In the genomic region with DNA sequence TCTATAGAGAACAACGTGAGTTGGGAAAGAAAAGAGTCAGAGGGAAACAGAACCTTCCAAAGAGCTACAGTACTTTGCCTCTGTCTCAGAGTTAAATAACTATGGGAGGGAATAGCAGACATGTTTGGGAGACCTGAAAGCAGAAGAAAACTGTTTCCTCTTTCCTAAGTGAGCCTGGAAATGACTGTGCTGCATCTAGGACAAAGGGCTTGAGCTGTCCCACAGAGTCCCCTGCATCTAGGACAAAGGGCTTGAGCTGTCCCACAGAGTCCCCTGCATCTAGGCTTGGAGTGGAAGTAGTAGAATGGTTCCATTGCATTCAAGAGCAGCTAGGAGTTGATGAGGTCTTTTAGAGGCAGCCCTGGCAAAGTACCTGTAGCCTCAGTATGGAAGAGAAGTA, we compare ENCODE assay signal across 17 cellular contexts.
DNase-seq lines count a peak whose midpoint lies in the region; ATAC-seq, FAIRE-seq and TF ChIP-seq lines count a peak whose summit lies in the region.
"Had no signal": no experiment of that assay in that cellular context is flagged by ENCODE, and none has a peak within 500 bp of the region (broad histone marks: within the 10 kb centered on the region; RNA-seq: fewer than 3 reads in every experiment).

No MANE protein-coding gene starts in this region.

- H3K27ac Mint-ChIP-seq in MCF 10A (ENCODE audit: low read depth, unreplicated experiment): no peak overlapping the region
- H3K27ac Mint-ChIP-seq: CD4-positive, CD25-positive, alpha-beta regulatory T cell; HFFc6 had no signal

- H3K9me3 ChIP-seq in mammary epithelial cell (replicated peaks; ENCODE audit: insufficient read depth, low read length): no peaks in the 10 kb centered on the region
- peaks cover 19% of the 10 kb centered on the region; the same call in 1 of the 2 replicates for H3K9me3 ChIP-seq in Panc1 (ENCODE audit: control insufficient read depth, insufficient read depth, low read depth, low read length)
- H3K9me3 ChIP-seq in keratinocyte (ENCODE audit: control insufficient read depth, low read depth, low read length): no peaks in the 10 kb centered on the region
- no peaks in the 10 kb centered on the region for H3K9me3 ChIP-seq in upper lobe of left lung

- dilution Hi-C loops in mammary epithelial cell (cut with HindIII; ENCODE audit: low sequenced_read_pairs) (no loop called here), keratinocyte (cut with MboI; ENCODE audit: extremely low pct_ligation_motif_present, low sequenced_read_pairs) (no loop called here)

- H3K4me3 ChIP-seq in mammary epithelial cell (replicated peaks in 1 of 3; ENCODE audit: insufficient read depth in 1 of 3, low read depth in 2 of 3, low read length in 3 of 3) (no peak overlapping the region), Panc1 (ENCODE audit: low read depth in 2 of 2, low read length in 2 of 2) (no peak overlapping the region), keratinocyte (ENCODE audit: control insufficient read depth in 2 of 3, extremely low read depth in 1 of 3, insufficient read depth in 2 of 3, low read depth in 1 of 3, low read length in 3 of 3) (no peak overlapping the region), upper lobe of left lung (no peak overlapping the region)

- no peak for TF ChIP-seq POLR2A in upper lobe of left lung (IDR thresholded peaks at IDR 0.05)

- H3K27me3 Mint-ChIP-seq in MCF 10A (ENCODE audit: insufficient read depth, unreplicated experiment): no peaks in the 10 kb centered on the region
- H3K27me3 Mint-ChIP-seq: CD4-positive, CD25-positive, alpha-beta regulatory T cell had no signal

- TF ChIP-seq CTCF in mammary epithelial cell (conservative IDR thresholded peaks at IDR 0.05 in 1 of 2, IDR thresholded peaks at IDR 0.05 in 1 of 2; ENCODE audit: extremely low read depth in 1 of 2, insufficient read depth in 1 of 2, low read depth in 1 of 2, low read length in 2 of 2) (no peak), MCF 10A (IDR thresholded peaks at IDR 0.05; ENCODE audit: unreplicated experiment) (no peak), Panc1 (IDR thresholded peaks at IDR 0.05) (no peak), keratinocyte (optimal IDR thresholded peaks at IDR 0.05 in 1 of 3, IDR thresholded peaks at IDR 0.05 in 1 of 3, conservative IDR thresholded peaks at IDR 0.05 in 1 of 3; ENCODE audit: extremely low read depth in 1 of 3, insufficient read depth in 2 of 3, low read length in 3 of 3) (no peak), upper lobe of left lung (IDR thresholded peaks at IDR 0.05) (no peak), GM13976 (IDR thresholded peaks at IDR 0.05; ENCODE audit: borderline replicate concordance, control extremely low read depth, extremely low read depth, insufficient read depth, missing control alignments) (no peak)

- no peak for FAIRE-seq in keratinocyte (lab: Jason Lieb, UNC)
- FAIRE-seq: GM18507 had no signal

- POLR2A ChIA-PET in MCF 10A (lab: Yijun Ruan, JAX) (interaction anchor here (1.2 to 1.6 kb wide), 5 partner anchors 9 to 24 kb away, joined by 3 to 7 read pairs (median 3); no protein-coding TSS in a partner anchor), Panc1 (lab: Charles Lee) (interaction anchor here (0.5 kb wide), 1 partner anchor 80 kb away, joined by 9 read pairs; no protein-coding TSS in a partner anchor)

- peaks cover 10% of the 10 kb centered on the region for H3K4me1 Mint-ChIP-seq in MCF 10A (ENCODE audit: insufficient read depth, unreplicated experiment)
- H3K4me1 Mint-ChIP-seq: CD4-positive, CD25-positive, alpha-beta regulatory T cell had no signal

- H3K4me2 ChIP-seq in mammary epithelial cell (ENCODE audit: insufficient read depth, low read depth, low read length): no peak overlapping the region
- no peak overlapping the region for H3K4me2 ChIP-seq in keratinocyte (ENCODE audit: control insufficient read depth, extremely low read depth, insufficient read depth, low read depth, low read length)
- H3K4me2 ChIP-seq: KMS-11 had no signal

- DNase-seq in mammary epithelial cell: no peak
- DNase-seq in MCF 10A (ENCODE audit: unreplicated experiment): no peak
- no peak for DNase-seq in Panc1 (ENCODE audit: low read depth, low spot score)
- DNase-seq in keratinocyte (ENCODE audit: low read depth, low spot score): no peak
- DNase-seq in upper lobe of left lung: no peak
- no peak for DNase-seq in NCI-H2029 treated with DMSO at 0.1 percent for 48 hours (lab: John Stamatoyannopoulos, UW)
- DNase-seq in GM13976 (ENCODE audit: low spot score): no peak
- DNase-seq in sciatic nerve (ENCODE audit: low spot score): no peak
- DNase-seq: 8988T; CD4-positive, CD25-positive, alpha-beta regulatory T cell; DMS53; HFFc6; MM.1S; NCI-H1930; NCI-H524 treated with DMSO at 0.1 percent for 48 hours had no signal

- H3K27ac ChIP-seq in mammary epithelial cell (ENCODE audit: insufficient read depth, low read depth, low read length) (no peak overlapping the region), Panc1 (ENCODE audit: low read length) (peak overlapping the region; percentile 82), keratinocyte (ENCODE audit: control insufficient read depth, insufficient read depth, low read length) (no peak overlapping the region), upper lobe of left lung (no peak overlapping the region)
- H3K27ac ChIP-seq: KMS-11 had no signal

- no peaks in the 10 kb centered on the region for H3K9me1 ChIP-seq in keratinocyte (ENCODE audit: control insufficient read depth, extremely low read depth, insufficient read depth, low read length)

- no peak; the same call in 1 of the 2 replicates for ATAC-seq in Panc1
- ATAC-seq in upper lobe of left lung (ENCODE audit: low FRiP score in 2 of 2): peak; percentile 52 to 53
- no peak for ATAC-seq in sciatic nerve

- H3K36me3 ChIP-seq in mammary epithelial cell (ENCODE audit: insufficient read depth, low read length): no peaks in the 10 kb centered on the region
- no peaks in the 10 kb centered on the region for H3K36me3 ChIP-seq in Panc1 (ENCODE audit: control insufficient read depth, insufficient read depth, low read length)
- no peaks in the 10 kb centered on the region for H3K36me3 ChIP-seq in keratinocyte (ENCODE audit: control insufficient read depth in 2 of 2, extremely low read depth in 1 of 2, insufficient read depth in 2 of 2, low read length in 2 of 2)
- H3K36me3 ChIP-seq in upper lobe of left lung: no peaks in the 10 kb centered on the region

- no peaks in the 10 kb centered on the region for H3K9me3 Mint-ChIP-seq in MCF 10A (ENCODE audit: unreplicated experiment)
- H3K9me3 Mint-ChIP-seq: HFFc6 had no signal

- intact Hi-C loops in mammary epithelial cell (cut with micrococcal nuclease) (no loop called here), MCF 10A (cut with micrococcal nuclease) (no loop called here), Panc1 (cut with micrococcal nuclease; ENCODE audit: unreplicated experiment) (no loop called here), sciatic nerve (cut with DNase I) (no loop called here)

- H3K79me2 ChIP-seq in mammary epithelial cell (ENCODE audit: insufficient read depth, low read length) (no peaks in the 10 kb centered on the region), keratinocyte (ENCODE audit: control insufficient read depth, insufficient read depth, low read length) (no peaks in the 10 kb centered on the region)

- no peaks in the 10 kb centered on the region for H3K36me3 Mint-ChIP-seq in MCF 10A (ENCODE audit: insufficient read depth, unreplicated experiment)
- H3K36me3 Mint-ChIP-seq: CD4-positive, CD25-positive, alpha-beta regulatory T cell had no signal

- TF ChIP-seq EP300 in upper lobe of left lung (IDR thresholded peaks at IDR 0.05): no peak

- H3K4me3 Mint-ChIP-seq in MCF 10A (ENCODE audit: unreplicated experiment): no peak overlapping the region
- H3K4me3 Mint-ChIP-seq: CD4-positive, CD25-positive, alpha-beta regulatory T cell; HFFc6 had no signal

- H3K4me1 ChIP-seq in mammary epithelial cell (ENCODE audit: insufficient read depth, low read length): peaks cover 17% of the 10 kb centered on the region
- H3K4me1 ChIP-seq in Panc1 (ENCODE audit: control insufficient read depth, insufficient read depth, low read length): no peaks in the 10 kb centered on the region
- H3K4me1 ChIP-seq in keratinocyte (ENCODE audit: control insufficient read depth, extremely low read depth, insufficient read depth, low read length): peaks cover 12% of the 10 kb centered on the region
- no peaks in the 10 kb centered on the region for H3K4me1 ChIP-seq in upper lobe of left lung

- peak overlapping the region; percentile 29 for H2AFZ ChIP-seq in mammary epithelial cell (ENCODE audit: low read depth, low read length)
- H2AFZ ChIP-seq in keratinocyte (ENCODE audit: control insufficient read depth, low read length): peak overlapping the region; percentile 27

- BruUV-seq in mammary epithelial cell (replicated peaks; lab: Mats Ljungman, UMichigan) (no TSS peak), MCF 10A (replicated peaks; lab: Mats Ljungman, UMichigan) (no TSS peak), Panc1 (replicated peaks; lab: Mats Ljungman, UMichigan) (no TSS peak)

- CTCF ChIA-PET in mammary epithelial cell (lab: Charles Lee; ENCODE audit: low non-redundant PET): no interaction called here
- CTCF ChIA-PET in MCF 10A (lab: Yijun Ruan, JAX): interaction anchor here (0.9 to 1.9 kb wide), 4 partner anchors 11 to 148 kb away, joined by 4 to 7 read pairs (median 6); no protein-coding TSS in a partner anchor
- CTCF ChIA-PET in Panc1 (lab: Charles Lee): no interaction called here

- in situ Hi-C loops in mammary epithelial cell (cut with MboI; ENCODE audit: low sequenced_read_pairs in 2 of 2): no loop called here
- in situ Hi-C loops in Panc1 (cut with HindIII; ENCODE audit: low pct_unique_long_range_greater_than_20kb, low sequenced_read_pairs): no loop called here
- in situ Hi-C loops in GM13976 (cut with MboI; ENCODE audit: low sequenced_read_pairs, unreplicated experiment): no loop called here

- WGBS in mammary epithelial cell (ENCODE audit: low coverage, missing lambda C conversion rate): 100% methylated on average over 1 of the region's 1 CpG
- WGBS in upper lobe of left lung, 2 donors: 61 to 67% methylated on average over 1 of the region's 1 CpG

- H4K20me1 ChIP-seq in mammary epithelial cell (ENCODE audit: insufficient read depth, low read length) (no peaks in the 10 kb centered on the region), keratinocyte (ENCODE audit: control insufficient read depth, extremely low read depth, insufficient read depth, low read length) (no peaks in the 10 kb centered on the region)

- H3K27me3 ChIP-seq in mammary epithelial cell (ENCODE audit: insufficient read depth, low read length) (no peaks in the 10 kb centered on the region), Panc1 (ENCODE audit: control insufficient read depth, insufficient read depth, low read length) (no peaks in the 10 kb centered on the region), keratinocyte (ENCODE audit: control insufficient read depth, extremely low read depth, insufficient read depth, low read length) (no peaks in the 10 kb centered on the region), upper lobe of left lung (no peaks in the 10 kb centered on the region)

- H3K9ac ChIP-seq in mammary epithelial cell (ENCODE audit: insufficient read depth, low read length) (no peak overlapping the region), keratinocyte (ENCODE audit: control insufficient read depth, extremely low read depth, insufficient read depth, low read length) (no peak overlapping the region)
- H3K9ac ChIP-seq: KMS-11 had no signal

Comparison
In these comparisons a context has a peak if more than half of its experiments do, and no peak if none do; other contexts are left out.
1. ATAC-seq: peak in upper lobe of left lung (2 of 2); none in Panc1 (single experiment) and sciatic nerve (single experiment).